In the genomic region with DNA sequence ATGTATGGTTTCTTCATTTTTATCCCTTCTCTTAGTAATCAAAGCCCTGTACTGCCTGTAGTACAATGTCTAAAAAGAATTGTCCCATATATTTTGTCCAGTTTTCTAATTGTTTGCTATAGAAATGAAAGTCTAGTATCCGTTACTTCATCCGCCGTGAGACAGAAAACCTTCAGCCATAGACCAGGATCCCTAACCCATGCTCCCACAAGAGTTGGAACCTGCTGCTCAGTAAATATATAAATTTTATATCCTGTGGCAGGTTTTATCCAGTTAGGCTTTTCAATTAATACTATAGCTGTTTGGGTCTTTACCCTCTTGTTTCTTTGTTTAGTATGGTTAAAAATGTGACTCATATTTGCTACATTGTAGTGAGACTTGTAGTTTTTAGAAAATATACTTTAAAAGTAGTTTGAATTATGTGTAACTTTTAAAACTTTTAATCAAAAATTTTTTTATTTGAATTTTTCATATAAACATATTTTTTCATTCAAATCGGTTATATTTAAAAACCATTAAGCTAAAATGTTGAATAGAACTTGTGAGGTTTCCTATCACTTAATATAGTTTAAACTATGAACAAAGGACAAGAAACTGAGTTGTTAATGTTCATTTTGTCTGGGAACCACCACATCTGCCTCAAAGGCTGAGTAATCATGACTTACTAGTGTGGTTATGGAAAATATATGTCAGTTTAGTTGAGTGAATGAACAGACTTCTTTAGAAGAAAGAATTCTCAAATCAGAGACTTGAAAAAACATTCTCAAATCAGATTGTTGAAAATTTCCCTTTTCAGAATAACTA, we compare ENCODE assay signal across 9 cellular contexts. TPM values are rescaled to one million over a fixed set of nuclear protein-coding genes. Genes with fewer than 3 reads are reported as not detected.
DNase-seq lines count a peak whose midpoint lies in the region; ATAC-seq and TF ChIP-seq lines count a peak whose summit lies in the region.
"Had no signal": no experiment of that assay in that cellular context is flagged by ENCODE, and none has a peak within 500 bp of the region (broad histone marks: within the 10 kb centered on the region; RNA-seq: fewer than 3 reads in every experiment).

No MANE protein-coding gene starts in this region.

- BruUV-seq in Panc1 (replicated peaks; lab: Mats Ljungman, UMichigan), result no TSS peak

- POLR2A ChIA-PET in Panc1 (lab: Charles Lee), result interaction anchor here (0.5 to 0.6 kb wide), 2 partner anchors 81 kb away, joined by 4 to 5 read pairs; no protein-coding TSS in a partner anchor
- POLR2A ChIA-PET in CD8-positive, alpha-beta T cell (lab: Charles Lee), result interaction anchor here (0.7 kb wide), 1 partner anchor 10 kb away, joined by 3 read pairs; no protein-coding TSS in a partner anchor

- H3K9me3 Mint-ChIP-seq in dendritic cell treated with granulocyte-macrophage colony-stimulating factor and Interleukin-4, amounts not matched to agents 40 ng/mL and 50 ng/mL, for 4 days, result no peaks in the 10 kb centered on the region
- H3K9me3 Mint-ChIP-seq in CD8-positive, alpha-beta T cell, result no peaks in the 10 kb centered on the region

- H3K4me3 Mint-ChIP-seq in dendritic cell treated with granulocyte-macrophage colony-stimulating factor and Interleukin-4, amounts not matched to agents 40 ng/mL and 50 ng/mL, for 4 days, result no peak overlapping the region
- no peak overlapping the region for H3K4me3 Mint-ChIP-seq in CD8-positive, alpha-beta T cell

- H3K27me3 Mint-ChIP-seq in dendritic cell treated with granulocyte-macrophage colony-stimulating factor and Interleukin-4, amounts not matched to agents 40 ng/mL and 50 ng/mL, for 4 days, result no peaks in the 10 kb centered on the region
- H3K27me3 Mint-ChIP-seq in CD8-positive, alpha-beta T cell (ENCODE audit: low read depth), result no peaks in the 10 kb centered on the region

- intact Hi-C loops in Panc1 (cut with micrococcal nuclease; ENCODE audit: unreplicated experiment), result no loop called here
- intact Hi-C loops in dendritic cell treated with granulocyte-macrophage colony-stimulating factor and Interleukin-4, amounts not matched to agents 40 ng/mL and 50 ng/mL, for 4 days (cut with micrococcal nuclease), result no loop called here
- intact Hi-C loops in CD8-positive, alpha-beta T cell (cut with DNase I, micrococcal nuclease), result no loop called here

- H3K27me3 ChIP-seq in Panc1 (ENCODE audit: control insufficient read depth, insufficient read depth, low read length) (no peaks in the 10 kb centered on the region), rectal smooth muscle tissue (ENCODE audit: control insufficient read depth, insufficient read depth, low read length) (no peaks in the 10 kb centered on the region)
- no peaks in the 10 kb centered on the region for H3K27me3 ChIP-seq in CD8-positive, alpha-beta T cell (ENCODE audit: insufficient read depth, low read length)

- H3K36me3 ChIP-seq in Panc1 (ENCODE audit: control insufficient read depth, insufficient read depth, low read length) (peaks cover 12% of the 10 kb centered on the region; the same call in 1 of the 2 replicates), rectal smooth muscle tissue (ENCODE audit: control insufficient read depth, insufficient read depth, low read length) (peaks cover 6% of the 10 kb centered on the region)
- H3K36me3 ChIP-seq in CD8-positive, alpha-beta T cell (ENCODE audit: insufficient read depth, low read length), result no peaks in the 10 kb centered on the region

- H3K4me3 ChIP-seq in Panc1 (ENCODE audit: low read depth in 2 of 2, low read length in 2 of 2) (no peak overlapping the region), rectal smooth muscle tissue (ENCODE audit: low read length) (no peak overlapping the region)
- H3K4me3 ChIP-seq in CD8-positive, alpha-beta T cell (ENCODE audit: low read depth, low read length), result no peak overlapping the region

- in situ Hi-C loops in Panc1 (cut with HindIII; ENCODE audit: low pct_unique_long_range_greater_than_20kb, low sequenced_read_pairs), result no loop called here

- peaks cover 50% of the 10 kb centered on the region for H3K36me3 Mint-ChIP-seq in dendritic cell treated with granulocyte-macrophage colony-stimulating factor and Interleukin-4, amounts not matched to agents 40 ng/mL and 50 ng/mL, for 4 days (ENCODE audit: low read depth)
- peaks cover 43% of the 10 kb centered on the region for H3K36me3 Mint-ChIP-seq in CD8-positive, alpha-beta T cell

- H3K27ac ChIP-seq in Panc1 (ENCODE audit: low read length) (peak overlapping the region; percentile 100), rectal smooth muscle tissue (ENCODE audit: low read depth, low read length) (peak overlapping the region; percentile 37)
- H3K27ac ChIP-seq in CD8-positive, alpha-beta T cell (ENCODE audit: low read depth, low read length), result no peak overlapping the region

- no peak for TF ChIP-seq CTCF in Panc1 (IDR thresholded peaks at IDR 0.05)
- no peak for TF ChIP-seq CTCF in CD8-positive, alpha-beta T cell (IDR thresholded peaks at IDR 0.05)

- H3K9me3 ChIP-seq in Panc1 (ENCODE audit: control insufficient read depth, insufficient read depth, low read depth, low read length), result peaks cover 7% of the 10 kb centered on the region; the same call in 1 of the 2 replicates
- no peaks in the 10 kb centered on the region for H3K9me3 ChIP-seq in CD8-positive, alpha-beta T cell (ENCODE audit: low read length)

- peak; percentile 44 for ATAC-seq in GM18861 (IDR thresholded peaks at IDR 0.05; ENCODE audit: unreplicated experiment)
- peak; percentile 37; the same call in 1 of the 2 replicates for ATAC-seq in Panc1
- no peak for ATAC-seq in CD8-positive, alpha-beta T cell

- H3K4me1 Mint-ChIP-seq in dendritic cell treated with granulocyte-macrophage colony-stimulating factor and Interleukin-4, amounts not matched to agents 40 ng/mL and 50 ng/mL, for 4 days (ENCODE audit: low read depth), result peaks cover 15% of the 10 kb centered on the region
- peaks cover 7% of the 10 kb centered on the region for H3K4me1 Mint-ChIP-seq in CD8-positive, alpha-beta T cell (ENCODE audit: low read depth)

- peak overlapping the region; percentile 90 for H3K27ac Mint-ChIP-seq in dendritic cell treated with granulocyte-macrophage colony-stimulating factor and Interleukin-4, amounts not matched to agents 40 ng/mL and 50 ng/mL, for 4 days
- H3K27ac Mint-ChIP-seq in CD8-positive, alpha-beta T cell, result no peak overlapping the region

- H3K9ac ChIP-seq in rectal smooth muscle tissue (ENCODE audit: low read length), result no peak overlapping the region

- DNase-seq in Panc1 (ENCODE audit: low read depth, low spot score) (no peak), HuH-7 (ENCODE audit: low spot score) (no peak), D341Med (ENCODE audit: low spot score) (no peak), NCI-H1930 (lab: John Stamatoyannopoulos, UW) (no peak)
- no peak for DNase-seq in CD8-positive, alpha-beta T cell
- DNase-seq: activated CD4-positive, alpha-beta T cell treated with anti-CD3 and anti-CD28 coated beads for 1 hour had no signal

- CTCF ChIA-PET in Panc1 (lab: Charles Lee), result interaction anchor here (0.7 kb wide), 1 partner anchor 96 kb away, joined by 3 read pairs; no protein-coding TSS in a partner anchor
- CTCF ChIA-PET in CD8-positive, alpha-beta T cell (lab: Charles Lee), result interaction anchor here (1.5 to 2.2 kb wide), 2 partner anchors 8 to 10 kb away, joined by 3 to 6 read pairs; no protein-coding TSS in a partner anchor

- H3K4me1 ChIP-seq in Panc1 (ENCODE audit: control insufficient read depth, insufficient read depth, low read length), result peaks cover 38% of the 10 kb centered on the region
- peaks cover 5% of the 10 kb centered on the region for H3K4me1 ChIP-seq in rectal smooth muscle tissue (ENCODE audit: control insufficient read depth, insufficient read depth, low read length)
- no peaks in the 10 kb centered on the region for H3K4me1 ChIP-seq in CD8-positive, alpha-beta T cell (ENCODE audit: insufficient read depth, low read length)

RNA-seq across cellular contexts. Expression of a gene that starts 54.8 kb away (rescaled TPM):
- total RNA-seq in Panc1 (2021; ENCODE audit: unreplicated experiment), result 281 TPM
- 139 TPM for polyA plus RNA-seq in Panc1 (2012; ENCODE audit: insufficient read length)
- 10 to 100 TPM; 56.8 to 66.2 TPM for total RNA-seq in CD8-positive, alpha-beta T cell

RNA-seq across cellular contexts. Expression of a gene that starts 55.0 kb away (rescaled TPM):
- 40.2 TPM for total RNA-seq in Panc1 (2021; ENCODE audit: unreplicated experiment)
- 36.1 TPM for polyA plus RNA-seq in Panc1 (2012; ENCODE audit: insufficient read length)
- 1 to 10 TPM; 6.1 to 7.6 TPM for total RNA-seq in CD8-positive, alpha-beta T cell
